Comparison of ENCODE assay signal across 18 cellular contexts in the genomic region with DNA sequence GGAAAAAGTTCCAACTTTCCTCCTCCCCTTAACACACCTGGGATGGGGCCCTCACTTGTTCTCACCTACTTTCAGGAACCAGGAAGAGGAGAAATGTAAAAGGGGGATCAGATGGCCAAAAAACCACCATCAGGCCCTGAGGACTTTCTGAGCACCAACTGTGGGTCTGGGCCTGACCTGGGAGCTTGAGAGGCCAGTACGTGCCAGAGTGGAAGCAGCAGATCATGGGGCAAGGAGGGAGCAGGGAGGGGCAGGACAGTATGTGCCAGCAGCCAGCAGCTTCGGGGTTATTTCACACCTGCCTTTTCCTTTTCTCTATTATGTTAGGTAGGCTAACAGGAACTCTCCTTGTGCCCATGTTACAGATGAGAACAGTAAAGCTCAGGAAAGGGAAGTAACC.
DNase-seq lines count a peak whose midpoint lies in the region; ATAC-seq and TF ChIP-seq lines count a peak whose summit lies in the region.
"Had no signal": no experiment of that assay in that cellular context is flagged by ENCODE, and none has a peak within 500 bp of the region (broad histone marks: within the 10 kb centered on the region; RNA-seq: fewer than 3 reads in every experiment).

No MANE protein-coding gene starts in this region.

- H3K4me1 ChIP-seq in right atrium auricular region: peaks cover 0 to 5% of the 10 kb centered on the region in 2 donors
- H3K4me1 ChIP-seq in neural progenitor cell: peaks cover 31% of the 10 kb centered on the region

- H3K27me3 Mint-ChIP-seq in neural progenitor cell (ENCODE audit: insufficient read depth, low read depth): peaks cover 9% of the 10 kb centered on the region

- H4K20me1 ChIP-seq in neural progenitor cell (ENCODE audit: low read depth): no peaks in the 10 kb centered on the region

- H2AFZ ChIP-seq in neural progenitor cell (replicated peaks): no peak overlapping the region

- DNase-seq in right atrium auricular region (ENCODE audit: low spot score) (peak; percentile 36), left ventricle myocardium superior (no peak), neural progenitor cell (ENCODE audit: low spot score) (no peak), activated gamma-delta T cell (lab: John Stamatoyannopoulos, UW) (no peak), KG1 (lab: John Stamatoyannopoulos, UW) (no peak)
- DNase-seq: ACHN; C1 segment of cervical spinal cord; CD8-positive, alpha-beta memory T cell; GOT3; KBM-7; NCI-H187; NCI-H2227 treated with DMSO at 0.1 percent for 48 hours; NCI-H510A treated with DMSO at 0.1 percent for 48 hours; OCI-M1; SHP77 had no signal

- peaks cover 36% of the 10 kb centered on the region for H3K4me1 Mint-ChIP-seq in neural progenitor cell
- H3K4me1 Mint-ChIP-seq: CD8-positive, alpha-beta memory T cell had no signal

- H3K36me3 Mint-ChIP-seq in neural progenitor cell: no peaks in the 10 kb centered on the region
- H3K36me3 Mint-ChIP-seq: CD8-positive, alpha-beta memory T cell had no signal

- H3K4me3 Mint-ChIP-seq in neural progenitor cell: no peak overlapping the region
- H3K4me3 Mint-ChIP-seq: CD8-positive, alpha-beta memory T cell had no signal

- H3K4me2 ChIP-seq in neural progenitor cell: peak overlapping the region; percentile 48

- H3K4me3 ChIP-seq in right atrium auricular region: no peak overlapping the region
- no peak overlapping the region for H3K4me3 ChIP-seq in neural progenitor cell

- H3K79me2 ChIP-seq in neural progenitor cell (ENCODE audit: low read depth): no peaks in the 10 kb centered on the region

- H3K27ac ChIP-seq in right atrium auricular region: no peak overlapping the region
- no peak overlapping the region for H3K27ac ChIP-seq in neural progenitor cell

- intact Hi-C loops in left ventricle myocardium superior (cut with micrococcal nuclease): no loop called here

- no peaks in the 10 kb centered on the region for H3K36me3 ChIP-seq in right atrium auricular region
- no peaks in the 10 kb centered on the region for H3K36me3 ChIP-seq in neural progenitor cell

- no peak for ATAC-seq in left ventricle myocardium superior
- peak; percentile 87 for ATAC-seq in esophagus mucosa
- no peak for ATAC-seq in GM21825 (IDR thresholded peaks at IDR 0.05; ENCODE audit: unreplicated experiment)
- ATAC-seq: HepG2 had no signal

- peaks cover 6% of the 10 kb centered on the region for H3K9me3 Mint-ChIP-seq in neural progenitor cell

- no peak overlapping the region for H3K27ac Mint-ChIP-seq in neural progenitor cell

- H3F3A ChIP-seq in neural progenitor cell (ENCODE audit: low read depth): peaks cover 22% of the 10 kb centered on the region

- no peaks in the 10 kb centered on the region for H3K27me3 ChIP-seq in right atrium auricular region
- H3K27me3 ChIP-seq in neural progenitor cell: no peaks in the 10 kb centered on the region

- H3K9ac ChIP-seq in neural progenitor cell: no peak overlapping the region

- no peaks in the 10 kb centered on the region for H3K9me3 ChIP-seq in right atrium auricular region
- no peaks in the 10 kb centered on the region for H3K9me3 ChIP-seq in neural progenitor cell (ENCODE audit: low read depth)

- TF ChIP-seq CTCF in right atrium auricular region (IDR thresholded peaks at IDR 0.05) (no peak), neural progenitor cell (IDR thresholded peaks at IDR 0.05) (no peak)
